9 cellular contexts compared by ENCODE assay signal in genomic region chr11:134244593-134244992, GRCh38. TPM values are rescaled to one million over a fixed set of nuclear protein-coding genes. Genes with fewer than 3 reads are reported as not detected.
DNase-seq lines count a peak whose midpoint lies in the region; ATAC-seq, FAIRE-seq and TF ChIP-seq lines count a peak whose summit lies in the region.
"Had no signal": no experiment of that assay in that cellular context is flagged by ENCODE, and none has a peak within 500 bp of the region (broad histone marks: within the 10 kb centered on the region; RNA-seq: fewer than 3 reads in every experiment).

No MANE protein-coding gene starts in this region.

- DNase-seq in ACHN (peak; percentile 28), GM12892 (ENCODE audit: insufficient read length) (no peak), RPMI8226 (peak; percentile 11), foreskin keratinocyte (no peak), stomach (no peak), mucosa of gallbladder (ENCODE audit: low spot score) (no peak), hypothalamus (lab: John Stamatoyannopoulos, UW) (no peak)

- intact Hi-C loops in stomach (cut with DNase I; ENCODE audit: low total_unique reads), result no loop called here

- H3K27me3 ChIP-seq in foreskin keratinocyte (no peaks in the 10 kb centered on the region), stomach (no peaks in the 10 kb centered on the region)

- 44 to 59% (median 55%) methylated on average over 4 to 7 of the region's 7 CpGs for WGBS in stomach, 5 donors

- H3K27ac ChIP-seq in foreskin keratinocyte, result no peak overlapping the region
- H3K27ac ChIP-seq in stomach, result no peak overlapping the region

- H3K4me1 ChIP-seq in foreskin keratinocyte (no peaks in the 10 kb centered on the region), stomach (no peaks in the 10 kb centered on the region)

- in situ Hi-C loops in ACHN (cut with HindIII; ENCODE audit: low pct_ligation_motif_present, low pct_unique_long_range_greater_than_20kb, low sequenced_read_pairs), result no loop called here

- no peak for TF ChIP-seq EP300 in stomach (IDR thresholded peaks at IDR 0.05)

- FAIRE-seq in GM12892 (lab: Jason Lieb, UNC), result peak; percentile 74
- FAIRE-seq: endometrium had no signal

- ATAC-seq in HG02884 (IDR thresholded peaks at IDR 0.05; ENCODE audit: unreplicated experiment) (peak; percentile 80), foreskin keratinocyte (peak; percentile 79)

- H3K4me3 ChIP-seq in stomach, result no peak overlapping the region

- TF ChIP-seq CTCF in foreskin keratinocyte (conservative IDR thresholded peaks at IDR 0.05) (peak; percentile 48), stomach (IDR thresholded peaks at IDR 0.05) (peak in 4 of 7 experiments; percentile 29 to 37 (median 34))

- no peak for TF ChIP-seq POLR2A in GM12892 (IDR thresholded peaks at IDR 0.05; ENCODE audit: low read depth, low read length)
- TF ChIP-seq POLR2A in stomach (IDR thresholded peaks at IDR 0.05), result no peak

- no peaks in the 10 kb centered on the region for H3K9me3 ChIP-seq in stomach

- H3K36me3 ChIP-seq in stomach, result peaks cover 74 to 100% (median 100%) of the 10 kb centered on the region in 4 donors

RNA-seq across cellular contexts. Expression of gene THYN1, which starts 8.6 kb away (rescaled TPM):
- polyA plus RNA-seq in GM12892 (2012; ENCODE audit: missing spikeins), result 87.6 TPM
- total RNA-seq in foreskin keratinocyte (52.7 and 55.2 TPM in 2 replicates), stomach (10 to 100 TPM in 4 of 5 donors, 1 to 10 TPM in 1; 4.6 to 56.2 (median 19.1) TPM), mucosa of gallbladder (39.4 TPM)
- polyA plus RNA-seq in foreskin keratinocyte (54.1 and 56.4 TPM in 2 replicates), stomach (10 to 100 TPM; 42.0 to 62.1 (median 49.5) TPM)

RNA-seq across cellular contexts. Expression of gene ACAD8, which starts 8.8 kb away (rescaled TPM):
- 22.3 TPM for polyA plus RNA-seq in GM12892 (2012; ENCODE audit: missing spikeins)
- total RNA-seq in foreskin keratinocyte (17.2 and 17.7 TPM in 2 replicates), stomach (10 to 100 TPM; 24.3 to 44.6 (median 29.7) TPM), mucosa of gallbladder (29.7 TPM)
- polyA plus RNA-seq in foreskin keratinocyte (13.2 TPM in 2 replicates), stomach (10 to 100 TPM; 15.1 to 19.7 (median 18.6) TPM)

RNA-seq across cellular contexts. Expression of gene VPS26B, which starts 20.1 kb away (rescaled TPM):
- polyA plus RNA-seq in GM12892 (2012; ENCODE audit: missing spikeins), result 14.7 TPM
- total RNA-seq in foreskin keratinocyte, result 39.3 and 40.3 TPM in 2 replicates
- polyA plus RNA-seq in foreskin keratinocyte, result 30.8 and 31.0 TPM in 2 replicates
- total RNA-seq in stomach, result 10 to 100 TPM; 11.7 to 90.4 (median 28.5) TPM
- polyA plus RNA-seq in stomach, result 10 to 100 TPM; 15.6 to 19.7 (median 18.5) TPM
- total RNA-seq in mucosa of gallbladder, result 54.8 TPM

RNA-seq across cellular contexts. Expression of gene NCAPD3, which starts 20.8 kb away (rescaled TPM):
- 38.0 TPM for polyA plus RNA-seq in GM12892 (2012; ENCODE audit: missing spikeins)
- 32.3 and 40.7 TPM in 2 replicates for total RNA-seq in foreskin keratinocyte
- polyA plus RNA-seq in foreskin keratinocyte, result 9.7 and 13.7 TPM in 2 replicates
- total RNA-seq in stomach, result 10 to 100 TPM in 4 of 5 donors, 1 to 10 TPM in 1; 3.5 to 27.8 (median 19.2) TPM
- polyA plus RNA-seq in stomach, result 1 to 10 TPM; 3.3 to 6.4 (median 4.0) TPM
- total RNA-seq in mucosa of gallbladder, result 14.7 TPM

RNA-seq across cellular contexts. Expression of gene GLB1L3, which starts 31.6 kb away (rescaled TPM):
- 3.6 TPM for polyA plus RNA-seq in GM12892 (2012; ENCODE audit: missing spikeins)
- total RNA-seq in foreskin keratinocyte (0.92 and 2.2 TPM in 2 replicates), stomach (not detected), mucosa of gallbladder (not detected)
- polyA plus RNA-seq in foreskin keratinocyte (0.57 and 1.4 TPM in 2 replicates), stomach (under 1 TPM in 1 of 3 donors, not detected in 2; 0.08 TPM)

Comparison
In these comparisons a context has a peak if more than half of its experiments do, and no peak if none do; other contexts are left out.
1. DNase-seq: peak in ACHN (single experiment) and RPMI8226 (single experiment); none in GM12892 (single experiment), foreskin keratinocyte (0 of 2), stomach (single experiment), mucosa of gallbladder (single experiment) and hypothalamus (0 of 51).